In genomic region chr2:120564213-120565094, GRCh38 we compare ENCODE assay signal across 1 cellular context.
TF ChIP-seq lines count a peak whose summit lies in the region.

No MANE protein-coding gene starts in this region.

TF ChIP-seq in GM23338, 12 proteins besides CTCF, POLR2A, EP300 and RAD21 (continued from another document):
- TF ChIP-seq REST (IDR thresholded peaks at IDR 0.05; ENCODE audit: unreplicated experiment): no peak
